In genomic region chr7:86949052-86949778, GRCh38 we compare ENCODE assay signal across 10 cellular contexts.
DNase-seq lines count a peak whose midpoint lies in the region; ATAC-seq and TF ChIP-seq lines count a peak whose summit lies in the region.
"Had no signal": no experiment of that assay in that cellular context is flagged by ENCODE, and none has a peak within 500 bp of the region (broad histone marks: within the 10 kb centered on the region; RNA-seq: fewer than 3 reads in every experiment).

No MANE protein-coding gene starts in this region.

- no peak overlapping the region for H3K27ac Mint-ChIP-seq in activated naive CD4-positive, alpha-beta T cell treated with anti-CD3 and anti-CD28 coated beads, Interleukin-2, amount 50 U/mL, for 72 hours

- no peak overlapping the region for H3K27ac ChIP-seq in upper lobe of right lung
- H3K27ac ChIP-seq: KMS-11, skin epidermis had no signal

- H3K27me3 ChIP-seq in upper lobe of right lung = no peaks in the 10 kb centered on the region

- no peak for DNase-seq in activated naive CD4-positive, alpha-beta T cell treated with anti-CD3 and anti-CD28 coated beads, Interleukin-2, amount 50 U/mL, for 72 hours (ENCODE audit: low spot score in 2 of 2)
- DNase-seq in activated naive CD4-positive, alpha-beta T cell treated with Interleukin-2 at 50 U/mL for 16 hours = no peak
- DNase-seq in upper lobe of right lung (no peak), HPDE6-E6E7 (ENCODE audit: extremely low spot score) (no peak), NCI-H2227 treated with DMSO at 0.1 percent for 48 hours (lab: John Stamatoyannopoulos, UW) (no peak), NCI-H82 treated with DMSO at 0.1 percent for 48 hours (lab: John Stamatoyannopoulos, UW; ENCODE audit: unreplicated experiment) (no peak)

- no peaks in the 10 kb centered on the region for H3K36me3 Mint-ChIP-seq in activated naive CD4-positive, alpha-beta T cell treated with anti-CD3 and anti-CD28 coated beads, Interleukin-2, amount 50 U/mL, for 72 hours

- H3K4me1 ChIP-seq in upper lobe of right lung = no peaks in the 10 kb centered on the region

- TF ChIP-seq CTCF in upper lobe of right lung (IDR thresholded peaks at IDR 0.05) = no peak

- H3K36me3 ChIP-seq in upper lobe of right lung = no peaks in the 10 kb centered on the region

- H3K9me3 Mint-ChIP-seq in activated naive CD4-positive, alpha-beta T cell treated with anti-CD3 and anti-CD28 coated beads, Interleukin-2, amount 50 U/mL, for 72 hours = no peaks in the 10 kb centered on the region

- intact Hi-C loops in upper lobe of right lung (cut with DNase I) = no loop called here

- H3K9me3 ChIP-seq in upper lobe of right lung = no peaks in the 10 kb centered on the region

- peak; percentile 14 to 71 for ATAC-seq in activated naive CD4-positive, alpha-beta T cell treated with anti-CD3 and anti-CD28 coated beads, Interleukin-2, amount 50 U/mL, for 72 hours
- peak; percentile 91 for ATAC-seq in HG02798 (IDR thresholded peaks at IDR 0.05; ENCODE audit: poor library complexity, unreplicated experiment)
- ATAC-seq in HG03575 (IDR thresholded peaks at IDR 0.05; ENCODE audit: extremely low read depth, insufficient number of reproducible peaks, low FRiP score, unreplicated experiment) = peak; percentile 96
- peak; percentile 16 for ATAC-seq in upper lobe of right lung

- H3K4me3 ChIP-seq in upper lobe of right lung = no peak overlapping the region
- H3K4me3 ChIP-seq: skin epidermis had no signal

Comparison
In these comparisons a context has a peak if more than half of its experiments do, and no peak if none do; other contexts are left out.
1. ATAC-seq: peak in every context shown above with its lines; median percentile 96 in HG03575; 91 in HG02798; 42 in activated naive CD4-positive, alpha-beta T cell treated with anti-CD3 and anti-CD28 coated beads, Interleukin-2, amount 50 U/mL, for 72 hours; 16 in upper lobe of right lung.